Comparison of ENCODE assay signal across 25 cellular contexts in the genomic region with DNA sequence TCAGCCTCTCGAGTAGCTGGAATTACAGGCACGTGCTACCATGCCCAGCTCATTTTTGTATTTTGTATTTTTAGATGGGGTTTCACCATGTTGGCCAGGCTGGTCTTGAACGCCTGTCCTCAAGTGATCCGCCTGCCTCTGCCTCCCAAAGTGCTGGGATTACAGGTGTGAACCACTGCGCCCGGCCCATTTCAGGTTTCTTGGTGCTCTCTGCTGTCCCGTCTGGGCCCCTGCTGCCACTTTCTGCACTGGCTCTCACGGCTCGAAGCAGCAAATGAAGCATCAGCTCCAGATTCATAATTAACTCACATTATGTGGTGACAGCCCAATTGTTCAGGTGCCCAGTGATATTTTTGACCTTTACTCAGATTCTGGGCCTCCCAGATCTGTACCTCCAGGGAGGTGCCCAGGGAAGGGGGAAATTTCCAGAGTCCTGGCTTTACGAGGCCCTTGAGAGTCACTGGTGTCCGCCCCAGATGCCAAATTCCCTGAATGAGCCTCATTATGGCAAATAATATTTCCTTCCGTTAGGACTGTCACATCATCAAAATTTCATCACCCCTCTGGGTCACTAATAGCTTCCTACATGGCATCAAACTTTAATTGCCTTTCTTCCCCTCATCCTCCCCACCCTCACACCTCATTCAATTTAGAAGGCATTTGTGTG. TPM values are rescaled to one million over a fixed set of nuclear protein-coding genes. Genes with fewer than 3 reads are reported as not detected.
"Had no signal": no experiment of that assay in that cellular context is flagged by ENCODE, and none has a peak within 500 bp of the region (broad histone marks: within the 10 kb centered on the region; RNA-seq: fewer than 3 reads in every experiment).

No MANE protein-coding gene starts in this region.

- ATAC-seq: activated T-cell treated with anti-CD3 and anti-CD28 coated beads, Interleukin-2, amount 50 U/mL, for 72 hours; foreskin keratinocyte; left lobe of liver; lower lobe of right lung; right lobe of liver; stimulated activated memory B cell treated with anti-CD40 and anti-IgM and Interleukin-4, amounts not matched to agents 10 μg/mL and 1 μg/mL and 100 μg/mL, for 72 hours; T-helper 17 cell had no signal

- H3K27me3 Mint-ChIP-seq: brain; stimulated activated memory B cell treated with anti-CD40 and anti-IgM and Interleukin-4, amounts not matched to agents 10 μg/mL and 1 μg/mL and 100 μg/mL, for 72 hours had no signal

- H3K4me1 Mint-ChIP-seq: activated CD4-positive, alpha-beta memory T cell treated with anti-CD3 and anti-CD28 coated beads, Interleukin-2, amount 10 ng/mL, durations not matched to agents 7 days and 5 days; immature natural killer cell had no signal

- H3K9me3 Mint-ChIP-seq: activated CD4-positive, alpha-beta memory T cell treated with anti-CD3 and anti-CD28 coated beads, Interleukin-2, amount 10 ng/mL, durations not matched to agents 7 days and 5 days; activated T-cell treated with anti-CD3 and anti-CD28 coated beads, Interleukin-2, amount 50 U/mL, for 72 hours; brain; immature natural killer cell; stimulated activated memory B cell treated with anti-CD40 and anti-IgM and Interleukin-4, amounts not matched to agents 10 μg/mL and 1 μg/mL and 100 μg/mL, for 72 hours had no signal

- H3K4me3 ChIP-seq: hepatocyte, lower lobe of right lung, mucosa of descending colon, ovary, right lobe of liver, testis had no signal

- H3K27ac Mint-ChIP-seq: activated CD4-positive, alpha-beta memory T cell treated with anti-CD3 and anti-CD28 coated beads, Interleukin-2, amount 10 ng/mL, durations not matched to agents 7 days and 5 days; activated T-cell treated with anti-CD3 and anti-CD28 coated beads, Interleukin-2, amount 50 U/mL, for 72 hours; immature natural killer cell; stimulated activated memory B cell treated with anti-CD40 and anti-IgM and Interleukin-4, amounts not matched to agents 10 μg/mL and 1 μg/mL and 100 μg/mL, for 72 hours; T-helper 17 cell had no signal

- H3K36me3 Mint-ChIP-seq: immature natural killer cell; stimulated activated memory B cell treated with anti-CD40 and anti-IgM and Interleukin-4, amounts not matched to agents 10 μg/mL and 1 μg/mL and 100 μg/mL, for 72 hours had no signal

- DNase-seq: activated CD4-positive, alpha-beta memory T cell treated with anti-CD3 and anti-CD28 coated beads, Interleukin-2, amount 10 ng/mL, durations not matched to agents 7 days and 5 days; activated CD4-positive, alpha-beta T cell treated with anti-CD3 and anti-CD28 coated beads for 48 hours; activated gamma-delta T cell; activated naive CD4-positive, alpha-beta T cell treated with anti-CD3 and anti-CD28 coated beads, Interleukin-2, amount 50 U/mL, for 16 hours; activated T-cell treated with anti-CD3 and anti-CD28 coated beads, Interleukin-2, amount 50 U/mL, for 72 hours; caudate nucleus; dermis blood vessel endothelial cell; effector memory CD4-positive, alpha-beta T cell; foreskin keratinocyte; immature natural killer cell; lower lobe of right lung; mesendoderm; small intestine; stimulated activated CD4-positive, alpha-beta T cell treated with anti-CD3 and anti-CD28 coated beads, Interleukin-15, amount 100 ng/mL, for 24 hours; SW 1271; T-helper 17 cell; testis; trophoblast cell had no signal

- H3K36me3 ChIP-seq: lower lobe of right lung, ovary, right lobe of liver had no signal

- H3K9me3 ChIP-seq: lower lobe of right lung, mucosa of descending colon, ovary, right lobe of liver, testis had no signal

- H3K4me3 Mint-ChIP-seq: activated CD4-positive, alpha-beta memory T cell treated with anti-CD3 and anti-CD28 coated beads, Interleukin-2, amount 10 ng/mL, durations not matched to agents 7 days and 5 days; activated T-cell treated with anti-CD3 and anti-CD28 coated beads, Interleukin-2, amount 50 U/mL, for 72 hours; brain; immature natural killer cell; stimulated activated memory B cell treated with anti-CD40 and anti-IgM and Interleukin-4, amounts not matched to agents 10 μg/mL and 1 μg/mL and 100 μg/mL, for 72 hours; T-helper 17 cell had no signal

- H3K27ac ChIP-seq: foreskin keratinocyte, hepatocyte, lower lobe of right lung, ovary, right lobe of liver, testis had no signal

- H3K4me1 ChIP-seq: foreskin keratinocyte, lower lobe of right lung, right lobe of liver, testis had no signal

- H3K27me3 ChIP-seq: foreskin keratinocyte, ovary, right lobe of liver, testis had no signal

RNA-seq across cellular contexts. Expression of gene SDK2, which starts 9.0 kb away (rescaled TPM):
- total RNA-seq: dermis blood vessel endothelial cell had no signal
- polyA plus RNA-seq: immature natural killer cell had no signal
